In the genomic region with DNA sequence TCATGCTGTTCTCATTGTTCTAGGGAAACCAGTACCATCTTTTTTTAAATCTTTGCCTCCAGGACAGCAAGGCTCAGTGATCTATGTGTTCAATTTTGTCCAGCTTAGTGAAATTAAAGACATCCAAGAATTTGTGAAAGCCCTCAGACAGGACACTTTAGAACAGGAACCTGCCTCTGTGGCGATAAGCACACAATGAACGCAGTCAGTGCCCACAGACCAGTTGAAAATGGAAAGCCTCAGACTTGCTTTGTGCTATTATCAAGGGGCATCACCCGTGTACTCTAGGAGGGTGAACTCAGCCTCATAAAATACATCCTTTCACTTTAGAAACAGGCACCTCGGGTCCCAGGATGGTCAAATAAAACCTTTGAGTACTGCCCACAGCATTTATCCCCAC, we compare ENCODE assay signal across 1 cellular context.
TF ChIP-seq lines count a peak whose summit lies in the region.

No MANE protein-coding gene starts in this region.

TF ChIP-seq in IMR-90, 13 proteins besides CTCF, POLR2A, EP300 and RAD21:
- TF ChIP-seq CHD1 (IDR thresholded peaks at IDR 0.05; ENCODE audit: low read depth, low read length) (no peak), RCOR1 (IDR thresholded peaks at IDR 0.05; ENCODE audit: insufficient replicate concordance, low read length) (no peak), MAFK (IDR thresholded peaks at IDR 0.05; ENCODE audit: low read depth, low read length) (no peak), RFX5 (IDR thresholded peaks at IDR 0.05; ENCODE audit: low read depth, low read length) (no peak), MAZ (IDR thresholded peaks at IDR 0.05; ENCODE audit: borderline replicate concordance, low read depth, low read length) (no peak), SMC3 (IDR thresholded peaks at IDR 0.05; ENCODE audit: low read depth, low read length) (no peak), NFE2L2 (IDR thresholded peaks at IDR 0.05; ENCODE audit: low read depth, low read length) (no peak), FOS (IDR thresholded peaks at IDR 0.05; ENCODE audit: low read depth, low read length) (no peak)
- TF ChIP-seq, protein P1, sequence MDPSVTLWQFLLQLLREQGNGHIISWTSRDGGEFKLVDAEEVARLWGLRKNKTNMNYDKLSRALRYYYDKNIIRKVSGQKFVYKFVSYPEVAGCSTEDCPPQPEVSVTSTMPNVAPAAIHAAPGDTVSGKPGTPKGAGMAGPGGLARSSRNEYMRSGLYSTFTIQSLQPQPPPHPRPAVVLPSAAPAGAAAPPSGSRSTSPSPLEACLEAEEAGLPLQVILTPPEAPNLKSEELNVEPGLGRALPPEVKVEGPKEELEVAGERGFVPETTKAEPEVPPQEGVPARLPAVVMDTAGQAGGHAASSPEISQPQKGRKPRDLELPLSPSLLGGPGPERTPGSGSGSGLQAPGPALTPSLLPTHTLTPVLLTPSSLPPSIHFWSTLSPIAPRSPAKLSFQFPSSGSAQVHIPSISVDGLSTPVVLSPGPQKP (IDR thresholded peaks at IDR 0.05; ENCODE audit: borderline replicate concordance, low read depth, low read length), result no peak
- TF ChIP-seq, protein P2, sequence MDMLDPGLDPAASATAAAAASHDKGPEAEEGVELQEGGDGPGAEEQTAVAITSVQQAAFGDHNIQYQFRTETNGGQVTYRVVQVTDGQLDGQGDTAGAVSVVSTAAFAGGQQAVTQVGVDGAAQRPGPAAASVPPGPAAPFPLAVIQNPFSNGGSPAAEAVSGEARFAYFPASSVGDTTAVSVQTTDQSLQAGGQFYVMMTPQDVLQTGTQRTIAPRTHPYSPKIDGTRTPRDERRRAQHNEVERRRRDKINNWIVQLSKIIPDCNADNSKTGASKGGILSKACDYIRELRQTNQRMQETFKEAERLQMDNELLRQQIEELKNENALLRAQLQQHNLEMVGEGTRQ (IDR thresholded peaks at IDR 0.05; ENCODE audit: low read depth, low read length), result no peak
